ENCODE assay signal across 8 cellular contexts in genomic region chr4:7831330-7831729, GRCh38.
A peak's percentile ranks its signal among the peaks of the same experiment; 100 is the strongest.
DNase-seq lines count a peak whose midpoint lies in the region; ATAC-seq and TF ChIP-seq lines count a peak whose summit lies in the region.

No MANE protein-coding gene starts in this region.

- H3K4me3 Mint-ChIP-seq in activated naive CD4-positive, alpha-beta T cell treated with anti-CD3 and anti-CD28 coated beads, Interleukin-2, amount 50 U/mL, for 24 hours = peak overlapping the region; percentile 51

- H3K36me3 ChIP-seq in BJ (ENCODE audit: control insufficient read depth, insufficient read depth, low read length) (peaks cover 11% of the 10 kb centered on the region), muscle layer of duodenum (ENCODE audit: control insufficient read depth in 1 of 2, insufficient read depth in 2 of 2, low read length in 2 of 2) (peaks cover 0 to 11% of the 10 kb centered on the region in 2 donors)

- peaks cover 5 to 10% of the 10 kb centered on the region in 2 donors for H3K4me1 ChIP-seq in muscle layer of duodenum (ENCODE audit: control insufficient read depth in 1 of 2, insufficient read depth in 2 of 2, low read length in 2 of 2)

- TF ChIP-seq CTCF in BJ (IDR thresholded peaks at IDR 0.05; ENCODE audit: insufficient read depth, low read depth, low read length) = no peak

- peaks cover 61% of the 10 kb centered on the region for H3K4me1 Mint-ChIP-seq in activated naive CD4-positive, alpha-beta T cell treated with anti-CD3 and anti-CD28 coated beads, Interleukin-2, amount 50 U/mL, for 24 hours

- H3K9me3 ChIP-seq in muscle layer of duodenum (ENCODE audit: control insufficient read depth in 1 of 2, low read length in 2 of 2) = no peaks in the 10 kb centered on the region

- H3K4me3 ChIP-seq in BJ (ENCODE audit: low read depth, low read length) (no peak overlapping the region), muscle layer of duodenum (ENCODE audit: low read depth in 1 of 2, low read length in 2 of 2) (no peak overlapping the region)

- CTCF ChIA-PET in BJ (lab: Yijun Ruan, JAX) = interaction anchor here (0.6 to 2.4 kb wide), 3 partner anchors 13 to 28 kb away, joined by 3 to 7 read pairs (median 5); no protein-coding TSS in a partner anchor

- H3K27ac ChIP-seq in muscle layer of duodenum (ENCODE audit: low read length) = peak overlapping the region; percentile 81

- no peaks in the 10 kb centered on the region for H3K27me3 ChIP-seq in BJ (ENCODE audit: control insufficient read depth, insufficient read depth, low read length)
- H3K27me3 ChIP-seq in muscle layer of duodenum (ENCODE audit: low read depth, low read length) = no peaks in the 10 kb centered on the region

- POLR2A ChIA-PET in BJ (lab: Charles Lee) = no interaction called here

- H3K36me3 Mint-ChIP-seq in activated naive CD4-positive, alpha-beta T cell treated with anti-CD3 and anti-CD28 coated beads, Interleukin-2, amount 50 U/mL, for 24 hours = peaks cover 17% of the 10 kb centered on the region

- peak; percentile 56 for ATAC-seq in HG03520 (IDR thresholded peaks at IDR 0.05; ENCODE audit: unreplicated experiment)
- ATAC-seq in HG02970 (IDR thresholded peaks at IDR 0.05; ENCODE audit: low FRiP score, unreplicated experiment) = no peak
- ATAC-seq in HG03175 (IDR thresholded peaks at IDR 0.05; ENCODE audit: unreplicated experiment) = no peak

- H3K27me3 Mint-ChIP-seq in activated naive CD4-positive, alpha-beta T cell treated with anti-CD3 and anti-CD28 coated beads, Interleukin-2, amount 50 U/mL, for 24 hours = no peaks in the 10 kb centered on the region

- peak overlapping the region; percentile 88 for H3K27ac Mint-ChIP-seq in activated naive CD4-positive, alpha-beta T cell treated with anti-CD3 and anti-CD28 coated beads, Interleukin-2, amount 50 U/mL, for 24 hours

- DNase-seq in BJ (ENCODE audit: low read depth) (peak; percentile 51), DMS53 (lab: John Stamatoyannopoulos, UW) (no peak), C1 segment of cervical spinal cord (lab: John Stamatoyannopoulos, UW) (no peak)

- no peaks in the 10 kb centered on the region for H3K9me3 Mint-ChIP-seq in activated naive CD4-positive, alpha-beta T cell treated with anti-CD3 and anti-CD28 coated beads, Interleukin-2, amount 50 U/mL, for 24 hours
